In genomic region chr1:184164529-184164928, GRCh38 we compare ENCODE assay signal across 16 cellular contexts.
DNase-seq lines count a peak whose midpoint lies in the region; ATAC-seq and TF ChIP-seq lines count a peak whose summit lies in the region.
"Had no signal": no experiment of that assay in that cellular context is flagged by ENCODE, and none has a peak within 500 bp of the region (broad histone marks: within the 10 kb centered on the region; RNA-seq: fewer than 3 reads in every experiment).

No MANE protein-coding gene starts in this region.

- H2AFZ ChIP-seq in IMR-90 (replicated peaks; ENCODE audit: low read length, poor library complexity) (peak overlapping the region; percentile 5), mesenchymal stem cell (ENCODE audit: low read depth, low read length) (peak overlapping the region; percentile 78)

- H2BK20ac ChIP-seq in IMR-90 (ENCODE audit: low read depth, low read length) = peak overlapping the region; percentile 10; the same call in 1 of the 2 replicates

- peaks cover 0 to 83% (median 50%) of the 10 kb centered on the region in 10 experiments; a peak in 15 of 20 replicates for H3K4me1 ChIP-seq in BLaER1 treated with 17β-estradiol and CSF1 and Interleukin-3, amounts not matched to agents 10 nM and 100 nM
- H3K4me1 ChIP-seq in IMR-90 (ENCODE audit: control insufficient read depth, insufficient read depth, low read length) = peaks cover 11% of the 10 kb centered on the region
- H3K4me1 ChIP-seq in mesenchymal stem cell (ENCODE audit: control insufficient read depth, insufficient read depth, low read depth, low read length) = peaks cover 7% of the 10 kb centered on the region

- peak overlapping the region; percentile 11; the same call in 1 of the 2 replicates for H3K18ac ChIP-seq in IMR-90 (ENCODE audit: low read depth, low read length)
- peak overlapping the region; percentile 87 to 98 for H3K18ac ChIP-seq in mesenchymal stem cell (ENCODE audit: low read depth in 1 of 2, low read length in 2 of 2)

- H2BK120ac ChIP-seq in IMR-90 (ENCODE audit: low read depth, low read length) (peak overlapping the region; percentile 61), mesenchymal stem cell (ENCODE audit: low read depth, low read length) (no peak overlapping the region)

- peak overlapping the region; percentile 61; the same call in 1 of the 2 replicates for H2AK5ac ChIP-seq in IMR-90 (ENCODE audit: low read depth, low read length)
- peak overlapping the region; percentile 76 for H2AK5ac ChIP-seq in mesenchymal stem cell (ENCODE audit: low read length, severe bottlenecking)

- no peaks in the 10 kb centered on the region for H3K27me3 ChIP-seq in BLaER1 treated with 17β-estradiol and CSF1 and Interleukin-3, amounts not matched to agents 10 nM and 100 nM
- no peaks in the 10 kb centered on the region for H3K27me3 ChIP-seq in IMR-90 (ENCODE audit: control insufficient read depth, insufficient read depth, low read length)
- no peaks in the 10 kb centered on the region for H3K27me3 ChIP-seq in mesenchymal stem cell (ENCODE audit: control insufficient read depth in 1 of 2, insufficient read depth in 1 of 2, low read length in 2 of 2)

- H3K9me3 ChIP-seq in BLaER1 treated with 17β-estradiol and CSF1 and Interleukin-3, amounts not matched to agents 10 nM and 100 nM (replicated peaks in 1 of 11) = peaks cover 0 to 26% (median 1%) of the 10 kb centered on the region in 11 experiments; a peak in 12 of 22 replicates
- no peaks in the 10 kb centered on the region for H3K9me3 ChIP-seq in IMR-90 (ENCODE audit: control insufficient read depth, insufficient read depth, low read length)
- H3K9me3 ChIP-seq in mesenchymal stem cell (ENCODE audit: control insufficient read depth, low read length) = peaks cover 2% of the 10 kb centered on the region

- H3K4me2 ChIP-seq in BLaER1 treated with 17β-estradiol and CSF1 and Interleukin-3, amounts not matched to agents 10 nM and 100 nM = peak overlapping the region in 6 of 11 experiments; percentile 28 to 89 (median 70); a peak in 10 of 22 replicates
- no peak overlapping the region for H3K4me2 ChIP-seq in IMR-90 (ENCODE audit: low read depth, low read length)
- H3K4me2 ChIP-seq in mesenchymal stem cell (ENCODE audit: low read length, poor library complexity, severe bottlenecking) = no peak overlapping the region

- H4K8ac ChIP-seq in IMR-90 (ENCODE audit: low read depth in 2 of 2, low read length in 2 of 2) (0 out of 4 replicates have a peak overlapping the region, but pooled peaks of 1 of the 2 experiments have one; percentile 1), mesenchymal stem cell (ENCODE audit: low read length) (peak overlapping the region; percentile 5)

- no peak for ATAC-seq in IMR-90 (ENCODE audit: low read depth)
- no peak for ATAC-seq in HG03159 (IDR thresholded peaks at IDR 0.05; ENCODE audit: unreplicated experiment)
- ATAC-seq: Panc1 had no signal

- H3K23ac ChIP-seq in IMR-90 (ENCODE audit: low read depth, low read length) = no peak overlapping the region
- peak overlapping the region in 1 of 2 experiments; percentile 5 for H3K23ac ChIP-seq in mesenchymal stem cell (ENCODE audit: low read length in 2 of 2)

- peak overlapping the region; percentile 37 for H4K91ac ChIP-seq in IMR-90 (ENCODE audit: insufficient read depth, low read depth, low read length)
- H4K91ac ChIP-seq in mesenchymal stem cell (ENCODE audit: low read length) = peak overlapping the region; percentile 36

- H3K79me1 ChIP-seq in IMR-90 (ENCODE audit: low read depth in 1 of 2, low read length in 2 of 2) (peaks cover 0 to 3% of the 10 kb centered on the region in 2 experiments; a peak in 1 of 4 replicates), mesenchymal stem cell (replicated peaks; ENCODE audit: low read length, poor library complexity, severe bottlenecking) (no peaks in the 10 kb centered on the region)

- no peak overlapping the region for H3K4me3 ChIP-seq in BLaER1 treated with 17β-estradiol and CSF1 and Interleukin-3, amounts not matched to agents 10 nM and 100 nM
- H3K4me3 ChIP-seq in IMR-90 (ENCODE audit: insufficient read depth, low read depth, low read length) (no peak overlapping the region), choroid plexus epithelial cell (ENCODE audit: low read depth, low read length) (no peak overlapping the region), mesenchymal stem cell (ENCODE audit: insufficient read depth in 1 of 2, low read depth in 1 of 2, low read length in 2 of 2) (no peak overlapping the region)

- 100% methylated on average over 1 of the region's 1 CpG; no CpG with 5 or more reads in 1 of the 2 experiments for WGBS in IMR-90 (ENCODE audit: extremely low coverage in 2 of 2, insufficient read length in 1 of 2), 2 experiments
- 96% methylated on average over 1 of the region's 1 CpG for WGBS in mesenchymal stem cell

- no peaks in the 10 kb centered on the region; a peak in 1 of 22 replicates for H3K36me3 ChIP-seq in BLaER1 treated with 17β-estradiol and CSF1 and Interleukin-3, amounts not matched to agents 10 nM and 100 nM
- no peaks in the 10 kb centered on the region for H3K36me3 ChIP-seq in IMR-90 (ENCODE audit: control insufficient read depth, insufficient read depth, low read length)
- H3K36me3 ChIP-seq in mesenchymal stem cell (ENCODE audit: control insufficient read depth in 1 of 2, insufficient read depth in 2 of 2, low read depth in 1 of 2, low read length in 2 of 2) = peaks cover 0 to 2% of the 10 kb centered on the region in 2 experiments

- dilution Hi-C loops in IMR-90 (cut with HindIII; ENCODE audit: low sequenced_read_pairs, unreplicated experiment) = no loop called here

- peaks cover 12% of the 10 kb centered on the region for H3K9me1 ChIP-seq in IMR-90 (ENCODE audit: insufficient read depth, low read length)

- TF ChIP-seq POLR2A in IMR-90 (IDR thresholded peaks at IDR 0.05; ENCODE audit: low read depth, low read length) = no peak

- H3K14ac ChIP-seq in IMR-90 (replicated peaks; ENCODE audit: low read depth, low read length) (0 out of 2 replicates have a peak overlapping the region, but pooled peaks have one; percentile 15), mesenchymal stem cell (ENCODE audit: low read length in 2 of 2) (peak overlapping the region in 1 of 2 experiments; percentile 95)

- H2BK15ac ChIP-seq in IMR-90 (ENCODE audit: low read depth, low read length) (peak overlapping the region; percentile 56; the same call in 1 of the 3 replicates), mesenchymal stem cell (ENCODE audit: low read depth, poor library complexity, severe bottlenecking) (no peak overlapping the region)

- H3K9ac ChIP-seq in BLaER1 treated with 17β-estradiol and CSF1 and Interleukin-3, amounts not matched to agents 10 nM and 100 nM = peak overlapping the region in 2 of 11 experiments; percentile 46 to 57; a peak in 1 of 22 replicates
- H3K9ac ChIP-seq in IMR-90 (ENCODE audit: low read depth, low read length) (no peak overlapping the region), mesenchymal stem cell (ENCODE audit: low read length) (no peak overlapping the region)

- no peak for TF ChIP-seq RAD21 in IMR-90 (IDR thresholded peaks at IDR 0.05; ENCODE audit: low read length)

- H3K4ac ChIP-seq in IMR-90 (ENCODE audit: low read depth, low read length) = peak overlapping the region; percentile 49; the same call in 1 of the 2 replicates
- H3K4ac ChIP-seq in mesenchymal stem cell (ENCODE audit: low read depth in 1 of 2, low read length in 2 of 2) = peak overlapping the region in 1 of 2 experiments; percentile 71

- CTCF ChIA-PET in IMR-90 (lab: Yijun Ruan, JAX) = interaction anchor here (0.7 to 1.0 kb wide), 3 partner anchors 13 to 24 kb away, joined by 3 to 5 read pairs (median 5); no protein-coding TSS in a partner anchor

- H3K56ac ChIP-seq in IMR-90 (ENCODE audit: extremely low read depth, insufficient read depth, low read length) = no peak overlapping the region

- no peaks in the 10 kb centered on the region for H4K20me1 ChIP-seq in BLaER1 treated with 17β-estradiol and CSF1 and Interleukin-3, amounts not matched to agents 10 nM and 100 nM
- H4K20me1 ChIP-seq in IMR-90 (ENCODE audit: insufficient read depth, low read length) = no peaks in the 10 kb centered on the region

- no peak overlapping the region for H2AK9ac ChIP-seq in IMR-90 (replicated peaks; ENCODE audit: low read depth, low read length, poor library complexity)

- no TSS peak for BruUV-seq in IMR-90 (replicated peaks; lab: Mats Ljungman, UMichigan)

- H4K5ac ChIP-seq in IMR-90 (ENCODE audit: low read depth, low read length) = no peak overlapping the region

- TF ChIP-seq CTCF in IMR-90 (conservative IDR thresholded peaks at IDR 0.05; ENCODE audit: low read depth, low read length) (no peak), choroid plexus epithelial cell (conservative IDR thresholded peaks at IDR 0.05; ENCODE audit: low read depth, low read length) (no peak)

- H2BK12ac ChIP-seq in mesenchymal stem cell (ENCODE audit: low read length in 2 of 2) = peak overlapping the region; percentile 85 to 100

- no peak overlapping the region for H2BK5ac ChIP-seq in IMR-90 (ENCODE audit: low read depth, low read length, poor library complexity, severe bottlenecking)
- H2BK5ac ChIP-seq in mesenchymal stem cell (ENCODE audit: low read depth, low read length, poor library complexity, severe bottlenecking) = no peak overlapping the region

- in situ Hi-C loops in IMR-90 (cut with MboI; ENCODE audit: low sequenced_read_pairs) = no loop called here

- POLR2A ChIA-PET in IMR-90 (lab: Charles Lee; ENCODE audit: unreplicated experiment) = no interaction called here

- H3K27ac ChIP-seq in BLaER1 treated with 17β-estradiol and CSF1 and Interleukin-3, amounts not matched to agents 10 nM and 100 nM = peak overlapping the region in 5 of 11 experiments; percentile 23 to 94 (median 93); a peak in 6 of 22 replicates
- H3K27ac ChIP-seq in IMR-90 (ENCODE audit: insufficient read depth, low read length) (no peak overlapping the region), mesenchymal stem cell (ENCODE audit: low read length, poor library complexity, severe bottlenecking) (no peak overlapping the region)

- intact Hi-C loops in IMR-90 (cut with micrococcal nuclease) = no loop called here

- DNase-seq in IMR-90 = no peak
- peak; percentile 10 for DNase-seq in choroid plexus epithelial cell (ENCODE audit: low read depth)
- DNase-seq in mesenchymal stem cell = peak; percentile 42
- DNase-seq in DMS53 treated with DMSO at 0.1 percent for 48 hours (lab: John Stamatoyannopoulos, UW; ENCODE audit: unreplicated experiment) = no peak
- no peak for DNase-seq in NCI-H2227 (lab: John Stamatoyannopoulos, UW; ENCODE audit: unreplicated experiment)
- DNase-seq: CD4-positive, alpha-beta T cell; DMS79; GOT3; KG1; NCI-H1092 treated with DMSO at 0.1 percent for 48 hours; NCI-H2081 treated with DMSO at 0.1 percent for 48 hours; NCI-H510A treated with DMSO at 0.1 percent for 48 hours; SHP77 had no signal

Comparison
In these comparisons a context has a peak if more than half of its experiments do, and no peak if none do; other contexts are left out.
1. H3K4me2 ChIP-seq: peak in BLaER1 treated with 17β-estradiol and CSF1 and Interleukin-3, amounts not matched to agents 10 nM and 100 nM (6 of 11); none in IMR-90 (single experiment) and mesenchymal stem cell (single experiment).
2. DNase-seq: peak in choroid plexus epithelial cell (single experiment) and mesenchymal stem cell (single experiment); none in IMR-90 (single experiment), DMS53 treated with DMSO at 0.1 percent for 48 hours (single experiment) and NCI-H2227 (single experiment).